ENCODE assay signal across 1 cellular context in the genomic region with DNA sequence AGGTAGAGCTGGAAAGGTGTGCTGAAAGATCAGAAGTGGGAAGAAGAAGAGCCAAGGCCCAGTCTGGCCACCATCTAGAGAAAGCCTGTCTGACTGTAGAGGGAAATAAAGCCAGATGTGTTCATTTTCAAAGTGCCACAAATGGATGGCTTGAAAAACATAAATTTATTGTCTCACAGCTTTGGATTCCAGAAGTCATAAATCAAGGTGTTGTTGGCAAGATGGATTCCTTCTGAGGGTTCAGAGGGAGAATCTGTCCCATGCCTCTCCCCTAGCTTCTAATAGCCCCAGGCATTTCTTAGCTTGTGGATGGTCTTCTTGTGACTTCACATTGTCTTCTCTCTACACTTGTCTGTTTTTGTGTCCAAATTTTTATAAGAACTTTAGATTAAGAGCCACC.
A peak's percentile ranks its signal among the peaks of the same experiment; 100 is the strongest.
TF ChIP-seq lines count a peak whose summit lies in the region.

No MANE protein-coding gene starts in this region.

TF ChIP-seq in K562, 482 proteins besides CTCF, POLR2A, EP300 and RAD21:
- peak; percentile 61 for TF ChIP-seq MEIS2 (IDR thresholded peaks at IDR 0.05; ENCODE audit: partially characterized antibody)
- TF ChIP-seq NFYB (IDR thresholded peaks at IDR 0.05; ENCODE audit: extremely low read depth, insufficient read length) = no peak
- TF ChIP-seq, protein P1, sequence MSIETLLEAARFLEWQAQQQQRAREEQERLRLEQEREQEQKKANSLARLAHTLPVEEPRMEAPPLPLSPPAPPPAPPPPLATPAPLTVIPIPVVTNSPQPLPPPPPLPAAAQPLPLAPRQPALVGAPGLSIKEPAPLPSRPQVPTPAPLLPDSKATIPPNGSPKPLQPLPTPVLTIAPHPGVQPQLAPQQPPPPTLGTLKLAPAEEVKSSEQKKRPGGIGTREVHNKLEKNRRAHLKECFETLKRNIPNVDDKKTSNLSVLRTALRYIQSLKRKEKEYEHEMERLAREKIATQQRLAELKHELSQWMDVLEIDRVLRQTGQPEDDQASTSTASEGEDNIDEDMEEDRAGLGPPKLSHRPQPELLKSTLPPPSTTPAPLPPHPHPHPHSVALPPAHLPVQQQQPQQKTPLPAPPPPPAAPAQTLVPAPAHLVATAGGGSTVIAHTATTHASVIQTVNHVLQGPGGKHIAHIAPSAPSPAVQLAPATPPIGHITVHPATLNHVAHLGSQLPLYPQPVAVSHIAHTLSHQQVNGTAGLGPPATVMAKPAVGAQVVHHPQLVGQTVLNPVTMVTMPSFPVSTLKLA (conservative IDR thresholded peaks at IDR 0.05) = no peak
- 0 out of 2 replicates have a peak, but pooled peaks have one; percentile 35 for TF ChIP-seq PTRF (tag; IDR thresholded peaks at IDR 0.05)
- no peak for TF ChIP-seq FOXP1 (CRISPR knock-in tag; IDR thresholded peaks at IDR 0.05)
- TF ChIP-seq MEF2D (tag; conservative IDR thresholded peaks at IDR 0.05; ENCODE audit: low read depth) = 0 out of 2 replicates have a peak, but pooled peaks have one; percentile 36
- TF ChIP-seq ZNF316 (IDR thresholded peaks at IDR 0.05) = no peak
- TF ChIP-seq ZNF41 (CRISPR knock-in tag; conservative IDR thresholded peaks at IDR 0.05) = no peak
- no peak for TF ChIP-seq TAF1 (IDR thresholded peaks at IDR 0.05; ENCODE audit: control insufficient read depth, extremely low read depth, insufficient read depth, low read length, severe bottlenecking)
- TF ChIP-seq, protein P2, sequence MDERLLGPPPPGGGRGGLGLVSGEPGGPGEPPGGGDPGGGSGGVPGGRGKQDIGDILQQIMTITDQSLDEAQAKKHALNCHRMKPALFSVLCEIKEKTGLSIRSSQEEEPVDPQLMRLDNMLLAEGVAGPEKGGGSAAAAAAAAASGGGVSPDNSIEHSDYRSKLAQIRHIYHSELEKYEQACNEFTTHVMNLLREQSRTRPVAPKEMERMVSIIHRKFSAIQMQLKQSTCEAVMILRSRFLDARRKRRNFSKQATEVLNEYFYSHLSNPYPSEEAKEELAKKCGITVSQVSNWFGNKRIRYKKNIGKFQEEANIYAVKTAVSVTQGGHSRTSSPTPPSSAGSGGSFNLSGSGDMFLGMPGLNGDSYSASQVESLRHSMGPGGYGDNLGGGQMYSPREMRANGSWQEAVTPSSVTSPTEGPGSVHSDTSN (CRISPR knock-in tag; IDR thresholded peaks at IDR 0.05; ENCODE audit: low read depth) = no peak
- TF ChIP-seq, protein P2 (tag; conservative IDR thresholded peaks at IDR 0.05; ENCODE audit: low read depth) = peak; percentile 52
- no peak for TF ChIP-seq KAT8 (IDR thresholded peaks at IDR 0.05; ENCODE audit: low read depth)
- TF ChIP-seq PHF21A (IDR thresholded peaks at IDR 0.05; ENCODE audit: borderline replicate concordance, low read depth) = no peak
- TF ChIP-seq BDP1 (IDR thresholded peaks at IDR 0.05; ENCODE audit: insufficient read depth, insufficient read length) = no peak
- TF ChIP-seq ZNF133 (CRISPR knock-in tag; IDR thresholded peaks at IDR 0.05) = no peak
- no peak for TF ChIP-seq NR2C2 (CRISPR knock-in tag; IDR thresholded peaks at IDR 0.05)
- 0 out of 2 replicates have a peak, but pooled peaks have one; percentile 5 for TF ChIP-seq NR2C2 (tag; IDR thresholded peaks at IDR 0.05)
- no peak for TF ChIP-seq TEAD4 (IDR thresholded peaks at IDR 0.05; ENCODE audit: low read length)
- TF ChIP-seq TEAD4 (CRISPR knock-in tag; IDR thresholded peaks at IDR 0.05; ENCODE audit: borderline replicate concordance) = no peak
